8 cellular contexts compared by ENCODE assay signal in the genomic region with DNA sequence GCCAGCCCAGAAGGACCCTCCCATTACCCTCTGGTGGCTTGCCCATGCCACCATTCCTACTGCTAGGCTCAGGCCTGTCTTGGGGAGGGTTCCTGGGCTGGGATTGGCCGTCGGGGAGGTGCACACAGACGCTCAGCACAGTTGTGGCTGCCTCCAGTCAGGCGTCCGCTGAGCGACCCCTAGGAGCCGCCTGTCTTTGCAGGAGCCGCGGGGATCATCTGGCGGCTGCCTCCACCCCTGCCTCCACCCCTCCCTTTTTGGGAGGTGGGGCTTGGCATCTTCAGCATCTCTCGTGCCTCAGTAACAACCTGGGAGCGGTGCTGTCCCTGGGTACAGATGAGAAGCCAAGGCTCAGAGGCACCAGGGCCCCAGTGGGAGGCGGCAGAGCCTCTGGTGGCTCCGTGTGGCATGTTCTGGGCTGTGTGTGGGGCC. TPM values are rescaled to one million over a fixed set of nuclear protein-coding genes. Genes with fewer than 3 reads are reported as not detected.
DNase-seq lines count a peak whose midpoint lies in the region; ATAC-seq and TF ChIP-seq lines count a peak whose summit lies in the region.

No MANE protein-coding gene starts in this region.

- no peaks in the 10 kb centered on the region for H3K27me3 ChIP-seq in Caco-2 (replicated peaks; ENCODE audit: control insufficient read depth, insufficient read depth, low read length)

- intact Hi-C loops in Caco-2 (cut with micrococcal nuclease; ENCODE audit: unreplicated experiment) = no loop called here

- TF ChIP-seq CTCF in Caco-2 (IDR thresholded peaks at IDR 0.05; ENCODE audit: insufficient read depth in 1 of 2, low read depth in 1 of 2, low read length in 1 of 2, severe bottlenecking in 1 of 2, unreplicated experiment in 1 of 2) (no peak), omental fat pad (IDR thresholded peaks at IDR 0.05) (no peak)

- POLR2A ChIA-PET in Caco-2 (lab: Charles Lee) = no interaction called here

- H3K4me1 Mint-ChIP-seq in Caco-2 (ENCODE audit: low read depth, unreplicated experiment) = peaks cover 13% of the 10 kb centered on the region

- peak; percentile 4 for ATAC-seq in omental fat pad (ENCODE audit: low FRiP score)
- no peak for ATAC-seq in GM21381 (IDR thresholded peaks at IDR 0.05; ENCODE audit: unreplicated experiment)

- peak overlapping the region; percentile 72 for H3K27ac ChIP-seq in epithelial cell of prostate

- no peak overlapping the region for H3K4me3 ChIP-seq in Caco-2 (ENCODE audit: low read depth, low read length)

- H3K27ac Mint-ChIP-seq in Caco-2 (ENCODE audit: unreplicated experiment) = peak overlapping the region; percentile 76

- BruUV-seq in Caco-2 (replicated peaks; lab: Mats Ljungman, UMichigan) = no TSS peak

- no peak for DNase-seq in Caco-2
- peak; percentile 73 for DNase-seq in NCI-H2196 treated with DMSO at 0.1 percent for 48 hours (lab: John Stamatoyannopoulos, UW; ENCODE audit: unreplicated experiment)
- DNase-seq in epithelial cell of prostate (ENCODE audit: low read depth, low spot score) = no peak
- DNase-seq in omental fat pad (ENCODE audit: low spot score) = no peak
- no peak for DNase-seq in AML-193 (lab: John Stamatoyannopoulos, UW)
- DNase-seq in 8988T = no peak
- no peak for DNase-seq in SHP77 (lab: John Stamatoyannopoulos, UW)

- peaks cover 15% of the 10 kb centered on the region for H3K4me1 ChIP-seq in Caco-2

- H3K36me3 ChIP-seq in Caco-2 (ENCODE audit: control insufficient read depth, insufficient read depth, low read length) = no peaks in the 10 kb centered on the region

- no peak overlapping the region for H3K4me3 Mint-ChIP-seq in Caco-2 (ENCODE audit: unreplicated experiment)

- CTCF ChIA-PET in Caco-2 (lab: Charles Lee) = no interaction called here

- H3K27me3 Mint-ChIP-seq in Caco-2 (ENCODE audit: insufficient read depth, unreplicated experiment) = no peaks in the 10 kb centered on the region

- no peaks in the 10 kb centered on the region for H3K9me3 ChIP-seq in Caco-2

- H3K9me3 Mint-ChIP-seq in Caco-2 (ENCODE audit: unreplicated experiment) = no peaks in the 10 kb centered on the region

- peaks cover 15% of the 10 kb centered on the region for H3K36me3 Mint-ChIP-seq in Caco-2 (ENCODE audit: insufficient read depth, unreplicated experiment)

RNA-seq across cellular contexts. Expression of gene RXRA, which starts 39.6 kb away (rescaled TPM):
- total RNA-seq in Caco-2 (2022) (63.8 and 69.1 TPM in 2 replicates), omental fat pad (10 to 100 TPM; 53.3 to 87.8 (median 69.6) TPM)
